1 cellular context compared by ENCODE assay signal in genomic region chr9:127388037-127388855, GRCh38.
A peak's percentile ranks its signal among the peaks of the same experiment; 100 is the strongest.
TF ChIP-seq lines count a peak whose summit lies in the region.

No MANE protein-coding gene starts in this region.

TF ChIP-seq in GM12878, 131 proteins besides CTCF, POLR2A, EP300 and RAD21 (continued from another document and continues in another):
- TF ChIP-seq EGR1 (IDR thresholded peaks at IDR 0.05; ENCODE audit: borderline replicate concordance in 1 of 2, low read depth in 2 of 2, low read length in 2 of 2), result no peak
- peak; percentile 67; the same call in 1 of the 2 replicates for TF ChIP-seq CBX5 (IDR thresholded peaks at IDR 0.05; ENCODE audit: low read depth)
- TF ChIP-seq ZBTB33 (IDR thresholded peaks at IDR 0.05), result no peak
- peak; percentile 70; the same call in 1 of the 2 replicates for TF ChIP-seq MXI1 (IDR thresholded peaks at IDR 0.05; ENCODE audit: low read depth, low read length)
- no peak for TF ChIP-seq SMAD1 (IDR thresholded peaks at IDR 0.05; ENCODE audit: low read depth, partially characterized antibody)
- no peak for TF ChIP-seq SP1 (IDR thresholded peaks at IDR 0.05; ENCODE audit: low read depth, low read length)
- TF ChIP-seq RUNX3 (IDR thresholded peaks at IDR 0.05; ENCODE audit: low read length), result peak; percentile 100
- TF ChIP-seq ZBED1 (IDR thresholded peaks at IDR 0.05; ENCODE audit: borderline replicate concordance), result peak; percentile 78; the same call in 1 of the 2 replicates
- TF ChIP-seq E2F8 (IDR thresholded peaks at IDR 0.05; ENCODE audit: low read depth, partially characterized antibody), result peak; percentile 74
- TF ChIP-seq TCF12 (IDR thresholded peaks at IDR 0.05; ENCODE audit: low read depth, low read length), result peak; percentile 71; the same call in 1 of the 2 replicates
- peak; percentile 55; the same call in 1 of the 2 replicates for TF ChIP-seq TARDBP (IDR thresholded peaks at IDR 0.05; ENCODE audit: borderline replicate concordance)
- 0 out of 2 replicates have a peak, but pooled peaks have one; percentile 26 for TF ChIP-seq LARP7 (IDR thresholded peaks at IDR 0.05)
- TF ChIP-seq YBX1 (IDR thresholded peaks at IDR 0.05), result no peak
- TF ChIP-seq SRF (IDR thresholded peaks at IDR 0.05; ENCODE audit: low read depth in 2 of 2, low read length in 2 of 2), result 0 out of 4 replicates have a peak, but pooled peaks of 1 of the 2 experiments have one; percentile 39
- TF ChIP-seq HDAC2 (IDR thresholded peaks at IDR 0.05), result no peak
- TF ChIP-seq CEBPZ (IDR thresholded peaks at IDR 0.05; ENCODE audit: low read depth, low read length), result no peak
- no peak for TF ChIP-seq TCF3 (IDR thresholded peaks at IDR 0.05; ENCODE audit: borderline replicate concordance, insufficient read depth, low read depth, low read length)
- peak; percentile 71; the same call in 1 of the 2 replicates for TF ChIP-seq RAD51 (IDR thresholded peaks at IDR 0.05)
- TF ChIP-seq WRNIP1 (IDR thresholded peaks at IDR 0.05; ENCODE audit: borderline replicate concordance, low read depth, low read length), result 0 out of 2 replicates have a peak, but pooled peaks have one; percentile 31
- no peak for TF ChIP-seq ELK1 (IDR thresholded peaks at IDR 0.05; ENCODE audit: low read depth, low read length)
- peak; percentile 92; the same call in 1 of the 2 replicates for TF ChIP-seq TBL1XR1 (IDR thresholded peaks at IDR 0.05; ENCODE audit: low read depth, low read length)
- peak; percentile 96 for TF ChIP-seq BHLHE40 (IDR thresholded peaks at IDR 0.05; ENCODE audit: borderline replicate concordance in 1 of 2, low read depth in 2 of 2, low read length in 1 of 2)
- peak; percentile 95 for TF ChIP-seq NFIC (IDR thresholded peaks at IDR 0.05; ENCODE audit: low read depth, low read length)
- no peak for TF ChIP-seq FOS (IDR thresholded peaks at IDR 0.05; ENCODE audit: borderline replicate concordance, extremely low read depth, insufficient read length)
- TF ChIP-seq SMAD5 (IDR thresholded peaks at IDR 0.05; ENCODE audit: low read depth), result no peak
- peak; percentile 71; the same call in 1 of the 2 replicates for TF ChIP-seq MEF2A (IDR thresholded peaks at IDR 0.05; ENCODE audit: insufficient read depth, low read depth, low read length)
- TF ChIP-seq REST (IDR thresholded peaks at IDR 0.05; ENCODE audit: low read depth, low read length), result peak; percentile 21; the same call in 1 of the 2 replicates
- TF ChIP-seq NR2C2 (IDR thresholded peaks at IDR 0.05; ENCODE audit: borderline replicate concordance, control insufficient read depth, insufficient read length, low read depth), result no peak
- TF ChIP-seq ZNF217 (IDR thresholded peaks at IDR 0.05), result 0 out of 2 replicates have a peak, but pooled peaks have one; percentile 5
- peak; percentile 86 for TF ChIP-seq PML (IDR thresholded peaks at IDR 0.05; ENCODE audit: low read length)
- peak; percentile 97 to 98 for TF ChIP-seq IKZF2 (IDR thresholded peaks at IDR 0.05)
- TF ChIP-seq KDM1A (IDR thresholded peaks at IDR 0.05; ENCODE audit: borderline replicate concordance), result no peak
- TF ChIP-seq NR2C1 (IDR thresholded peaks at IDR 0.05), result no peak
- peak; percentile 96 for TF ChIP-seq ATF2 (IDR thresholded peaks at IDR 0.05; ENCODE audit: low read length)
- no peak; the same call in 1 of the 2 replicates for TF ChIP-seq ZBTB40 (IDR thresholded peaks at IDR 0.05; ENCODE audit: borderline replicate concordance)
- peak; percentile 91 for TF ChIP-seq CREM (IDR thresholded peaks at IDR 0.05; ENCODE audit: low read depth)
- TF ChIP-seq STAT1 (conservative IDR thresholded peaks at IDR 0.05), result no peak
- TF ChIP-seq ZZZ3 (IDR thresholded peaks at IDR 0.05; ENCODE audit: control insufficient read depth, insufficient read length, low read depth), result no peak
